Comparison of ENCODE assay signal across 2 cellular contexts in the genomic region with DNA sequence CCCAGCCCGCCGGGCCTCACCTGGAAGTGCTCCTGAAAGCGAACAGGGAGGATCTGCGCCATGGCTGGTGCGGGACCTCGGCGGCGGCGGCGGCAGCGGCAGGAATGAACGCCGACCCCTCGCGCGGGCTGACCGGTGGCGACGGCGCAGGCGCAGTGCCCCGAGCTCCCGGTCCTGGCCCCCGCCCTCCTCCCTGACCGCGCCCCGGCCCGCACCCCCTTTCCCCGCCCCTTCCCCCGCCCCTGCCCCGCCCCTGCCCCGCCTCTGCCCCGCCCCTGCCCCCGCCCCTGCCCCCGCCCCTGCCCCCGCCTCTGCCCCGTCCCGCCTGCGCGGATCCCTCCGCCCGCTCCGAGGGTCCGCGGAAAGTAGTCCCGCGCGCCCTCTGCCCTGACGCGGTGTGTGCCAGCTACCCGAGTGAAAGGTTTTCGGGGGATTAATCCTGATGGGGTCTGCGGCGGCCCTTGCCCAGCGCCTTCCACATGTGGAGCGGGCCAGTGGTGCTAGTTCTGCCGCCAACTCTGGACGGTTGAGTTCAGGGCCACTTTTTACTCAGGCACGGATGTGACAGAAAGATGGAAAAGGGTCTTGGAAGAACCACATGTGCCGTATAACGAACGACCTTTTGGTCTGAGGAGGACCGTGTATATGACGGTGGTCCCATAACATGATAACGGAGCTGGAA.
A peak's percentile ranks its signal among the peaks of the same experiment; 100 is the strongest.
TF ChIP-seq lines count a peak whose summit lies in the region.

CLTCL1 (minus strand) TSS at position 140 of the 682 bp plus-strand sequence; CDS start at position 62, 78 bp downstream.

TF ChIP-seq in HCT116, 20 proteins besides CTCF, POLR2A, EP300 and RAD21 (continued from another document):
- TF ChIP-seq JUND (IDR thresholded peaks at IDR 0.05): no peak
- TF ChIP-seq, protein P1, sequence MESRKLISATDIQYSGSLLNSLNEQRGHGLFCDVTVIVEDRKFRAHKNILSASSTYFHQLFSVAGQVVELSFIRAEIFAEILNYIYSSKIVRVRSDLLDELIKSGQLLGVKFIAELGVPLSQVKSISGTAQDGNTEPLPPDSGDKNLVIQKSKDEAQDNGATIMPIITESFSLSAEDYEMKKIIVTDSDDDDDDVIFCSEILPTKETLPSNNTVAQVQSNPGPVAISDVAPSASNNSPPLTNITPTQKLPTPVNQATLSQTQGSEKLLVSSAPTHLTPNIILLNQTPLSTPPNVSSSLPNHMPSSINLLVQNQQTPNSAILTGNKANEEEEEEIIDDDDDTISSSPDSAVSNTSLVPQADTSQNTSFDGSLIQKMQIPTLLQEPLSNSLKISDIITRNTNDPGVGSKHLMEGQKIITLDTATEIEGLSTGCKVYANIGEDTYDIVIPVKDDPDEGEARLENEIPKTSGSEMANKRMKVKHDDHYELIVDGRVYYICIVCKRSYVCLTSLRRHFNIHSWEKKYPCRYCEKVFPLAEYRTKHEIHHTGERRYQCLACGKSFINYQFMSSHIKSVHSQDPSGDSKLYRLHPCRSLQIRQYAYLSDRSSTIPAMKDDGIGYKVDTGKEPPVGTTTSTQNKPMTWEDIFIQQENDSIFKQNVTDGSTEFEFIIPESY (IDR thresholded peaks at IDR 0.05; ENCODE audit: extremely low read depth, insufficient replicate concordance, low read length): no peak
- no peak for TF ChIP-seq YY1 (IDR thresholded peaks at IDR 0.05; ENCODE audit: extremely low read depth, insufficient replicate concordance, low read depth, low read length)
- TF ChIP-seq EGR1 (IDR thresholded peaks at IDR 0.05; ENCODE audit: low read depth): no peak
- peak; percentile 53 for TF ChIP-seq SP1 (IDR thresholded peaks at IDR 0.05; ENCODE audit: low read depth)
- TF ChIP-seq POLR2AphosphoS5 (IDR thresholded peaks at IDR 0.05; ENCODE audit: low read depth, low read length): peak; percentile 55; the same call in 1 of the 2 replicates
- TF ChIP-seq CBX3 (IDR thresholded peaks at IDR 0.05; ENCODE audit: low read depth): no peak
- no peak for TF ChIP-seq TCF7L2 (IDR thresholded peaks at IDR 0.05; ENCODE audit: borderline replicate concordance, extremely low read depth, insufficient read depth, insufficient read length)

TF ChIP-seq in HepG2, 621 proteins besides CTCF, POLR2A, EP300 and RAD21 (continues in another document):
- TF ChIP-seq, protein P2, sequence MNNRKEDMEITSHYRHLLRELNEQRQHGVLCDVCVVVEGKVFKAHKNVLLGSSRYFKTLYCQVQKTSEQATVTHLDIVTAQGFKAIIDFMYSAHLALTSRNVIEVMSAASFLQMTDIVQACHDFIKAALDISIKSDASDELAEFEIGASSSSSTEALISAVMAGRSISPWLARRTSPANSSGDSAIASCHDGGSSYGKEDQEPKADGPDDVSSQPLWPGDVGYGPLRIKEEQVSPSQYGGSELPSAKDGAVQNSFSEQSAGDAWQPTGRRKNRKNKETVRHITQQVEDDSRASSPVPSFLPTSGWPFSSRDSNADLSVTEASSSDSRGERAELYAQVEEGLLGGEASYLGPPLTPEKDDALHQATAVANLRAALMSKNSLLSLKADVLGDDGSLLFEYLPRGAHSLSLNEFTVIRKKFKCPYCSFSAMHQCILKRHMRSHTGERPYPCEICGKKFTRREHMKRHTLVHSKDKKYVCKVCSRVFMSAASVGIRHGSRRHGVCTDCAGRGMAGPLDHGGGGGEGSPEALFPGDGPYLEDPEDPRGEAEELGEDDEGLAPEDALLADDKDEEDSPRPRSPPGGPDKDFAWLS (CRISPR knock-in tag; IDR thresholded peaks at IDR 0.05; ENCODE audit: borderline replicate concordance): no peak
- TF ChIP-seq, protein P3, sequence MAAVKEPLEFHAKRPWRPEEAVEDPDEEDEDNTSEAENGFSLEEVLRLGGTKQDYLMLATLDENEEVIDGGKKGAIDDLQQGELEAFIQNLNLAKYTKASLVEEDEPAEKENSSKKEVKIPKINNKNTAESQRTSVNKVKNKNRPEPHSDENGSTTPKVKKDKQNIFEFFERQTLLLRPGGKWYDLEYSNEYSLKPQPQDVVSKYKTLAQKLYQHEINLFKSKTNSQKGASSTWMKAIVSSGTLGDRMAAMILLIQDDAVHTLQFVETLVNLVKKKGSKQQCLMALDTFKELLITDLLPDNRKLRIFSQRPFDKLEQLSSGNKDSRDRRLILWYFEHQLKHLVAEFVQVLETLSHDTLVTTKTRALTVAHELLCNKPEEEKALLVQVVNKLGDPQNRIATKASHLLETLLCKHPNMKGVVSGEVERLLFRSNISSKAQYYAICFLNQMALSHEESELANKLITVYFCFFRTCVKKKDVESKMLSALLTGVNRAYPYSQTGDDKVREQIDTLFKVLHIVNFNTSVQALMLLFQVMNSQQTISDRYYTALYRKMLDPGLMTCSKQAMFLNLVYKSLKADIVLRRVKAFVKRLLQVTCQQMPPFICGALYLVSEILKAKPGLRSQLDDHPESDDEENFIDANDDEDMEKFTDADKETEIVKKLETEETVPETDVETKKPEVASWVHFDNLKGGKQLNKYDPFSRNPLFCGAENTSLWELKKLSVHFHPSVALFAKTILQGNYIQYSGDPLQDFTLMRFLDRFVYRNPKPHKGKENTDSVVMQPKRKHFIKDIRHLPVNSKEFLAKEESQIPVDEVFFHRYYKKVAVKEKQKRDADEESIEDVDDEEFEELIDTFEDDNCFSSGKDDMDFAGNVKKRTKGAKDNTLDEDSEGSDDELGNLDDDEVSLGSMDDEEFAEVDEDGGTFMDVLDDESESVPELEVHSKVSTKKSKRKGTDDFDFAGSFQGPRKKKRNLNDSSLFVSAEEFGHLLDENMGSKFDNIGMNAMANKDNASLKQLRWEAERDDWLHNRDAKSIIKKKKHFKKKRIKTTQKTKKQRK (IDR thresholded peaks at IDR 0.05; ENCODE audit: low read length): no peak
- no peak; the same call in 1 of the 2 replicates for TF ChIP-seq ZNF589 (CRISPR knock-in tag; conservative IDR thresholded peaks at IDR 0.05)
- 0 out of 2 replicates have a peak, but pooled peaks have one; percentile 14 for TF ChIP-seq FOSL2 (CRISPR knock-in tag; IDR thresholded peaks at IDR 0.05)
- TF ChIP-seq KAT2B (IDR thresholded peaks at IDR 0.05; ENCODE audit: borderline replicate concordance, low read depth, low read length): no peak
- TF ChIP-seq SETDB1 (CRISPR knock-in tag; IDR thresholded peaks at IDR 0.05; ENCODE audit: borderline replicate concordance): no peak
- TF ChIP-seq SIN3A (IDR thresholded peaks at IDR 0.05; ENCODE audit: borderline replicate concordance, low read depth, low read length): no peak
- peak; percentile 35; the same call in 1 of the 2 replicates for TF ChIP-seq KDM4B (CRISPR knock-in tag; IDR thresholded peaks at IDR 0.05)
- TF ChIP-seq SAFB2 (CRISPR knock-in tag; IDR thresholded peaks at IDR 0.05; ENCODE audit: borderline replicate concordance, low read depth): peak; percentile 61; the same call in 1 of the 2 replicates
- no peak for TF ChIP-seq KLF11 (CRISPR knock-in tag; IDR thresholded peaks at IDR 0.05)
- peak; percentile 38; the same call in 1 of the 2 replicates for TF ChIP-seq THAP11 (CRISPR knock-in tag; IDR thresholded peaks at IDR 0.05)
- TF ChIP-seq, protein P4, sequence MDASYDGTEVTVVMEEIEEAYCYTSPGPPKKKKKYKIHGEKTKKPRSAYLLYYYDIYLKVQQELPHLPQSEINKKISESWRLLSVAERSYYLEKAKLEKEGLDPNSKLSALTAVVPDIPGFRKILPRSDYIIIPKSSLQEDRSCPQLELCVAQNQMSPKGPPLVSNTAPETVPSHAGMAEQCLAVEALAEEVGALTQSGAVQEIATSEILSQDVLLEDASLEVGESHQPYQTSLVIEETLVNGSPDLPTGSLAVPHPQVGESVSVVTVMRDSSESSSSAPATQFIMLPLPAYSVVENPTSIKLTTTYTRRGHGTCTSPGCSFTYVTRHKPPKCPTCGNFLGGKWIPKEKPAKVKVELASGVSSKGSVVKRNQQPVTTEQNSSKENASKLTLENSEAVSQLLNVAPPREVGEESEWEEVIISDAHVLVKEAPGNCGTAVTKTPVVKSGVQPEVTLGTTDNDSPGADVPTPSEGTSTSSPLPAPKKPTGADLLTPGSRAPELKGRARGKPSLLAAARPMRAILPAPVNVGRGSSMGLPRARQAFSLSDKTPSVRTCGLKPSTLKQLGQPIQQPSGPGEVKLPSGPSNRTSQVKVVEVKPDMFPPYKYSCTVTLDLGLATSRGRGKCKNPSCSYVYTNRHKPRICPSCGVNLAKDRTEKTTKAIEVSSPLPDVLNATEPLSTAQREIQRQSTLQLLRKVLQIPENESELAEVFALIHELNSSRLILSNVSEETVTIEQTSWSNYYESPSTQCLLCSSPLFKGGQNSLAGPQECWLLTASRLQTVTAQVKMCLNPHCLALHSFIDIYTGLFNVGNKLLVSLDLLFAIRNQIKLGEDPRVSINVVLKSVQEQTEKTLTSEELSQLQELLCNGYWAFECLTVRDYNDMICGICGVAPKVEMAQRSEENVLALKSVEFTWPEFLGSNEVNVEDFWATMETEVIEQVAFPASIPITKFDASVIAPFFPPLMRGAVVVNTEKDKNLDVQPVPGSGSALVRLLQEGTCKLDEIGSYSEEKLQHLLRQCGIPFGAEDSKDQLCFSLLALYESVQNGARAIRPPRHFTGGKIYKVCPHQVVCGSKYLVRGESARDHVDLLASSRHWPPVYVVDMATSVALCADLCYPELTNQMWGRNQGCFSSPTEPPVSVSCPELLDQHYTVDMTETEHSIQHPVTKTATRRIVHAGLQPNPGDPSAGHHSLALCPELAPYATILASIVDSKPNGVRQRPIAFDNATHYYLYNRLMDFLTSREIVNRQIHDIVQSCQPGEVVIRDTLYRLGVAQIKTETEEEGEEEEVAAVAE (CRISPR knock-in tag; IDR thresholded peaks at IDR 0.05; ENCODE audit: borderline replicate concordance): 0 out of 2 replicates have a peak, but pooled peaks have one; percentile 61
- TF ChIP-seq RELA (CRISPR knock-in tag; IDR thresholded peaks at IDR 0.05): no peak
- peak; percentile 14; the same call in 1 of the 2 replicates for TF ChIP-seq YEATS2 (CRISPR knock-in tag; IDR thresholded peaks at IDR 0.05; ENCODE audit: borderline replicate concordance)
- peak; percentile 83 for TF ChIP-seq HDAC1 (CRISPR knock-in tag; IDR thresholded peaks at IDR 0.05)
- TF ChIP-seq NFATC3 (CRISPR knock-in tag; IDR thresholded peaks at IDR 0.05): no peak
- no peak for TF ChIP-seq RFX1 (IDR thresholded peaks at IDR 0.05)
- TF ChIP-seq SRSF1 (optimal IDR thresholded peaks at IDR 0.05; ENCODE audit: low read depth, low read length): no peak
- no peak for TF ChIP-seq ZNF772 (CRISPR knock-in tag; IDR thresholded peaks at IDR 0.05)
- no peak for TF ChIP-seq ZNF207 (IDR thresholded peaks at IDR 0.05; ENCODE audit: borderline replicate concordance)
- TF ChIP-seq ZNF615 (CRISPR knock-in tag; IDR thresholded peaks at IDR 0.05; ENCODE audit: borderline replicate concordance): no peak
- no peak for TF ChIP-seq ELF3 (CRISPR knock-in tag; IDR thresholded peaks at IDR 0.05)
- TF ChIP-seq, protein P5, sequence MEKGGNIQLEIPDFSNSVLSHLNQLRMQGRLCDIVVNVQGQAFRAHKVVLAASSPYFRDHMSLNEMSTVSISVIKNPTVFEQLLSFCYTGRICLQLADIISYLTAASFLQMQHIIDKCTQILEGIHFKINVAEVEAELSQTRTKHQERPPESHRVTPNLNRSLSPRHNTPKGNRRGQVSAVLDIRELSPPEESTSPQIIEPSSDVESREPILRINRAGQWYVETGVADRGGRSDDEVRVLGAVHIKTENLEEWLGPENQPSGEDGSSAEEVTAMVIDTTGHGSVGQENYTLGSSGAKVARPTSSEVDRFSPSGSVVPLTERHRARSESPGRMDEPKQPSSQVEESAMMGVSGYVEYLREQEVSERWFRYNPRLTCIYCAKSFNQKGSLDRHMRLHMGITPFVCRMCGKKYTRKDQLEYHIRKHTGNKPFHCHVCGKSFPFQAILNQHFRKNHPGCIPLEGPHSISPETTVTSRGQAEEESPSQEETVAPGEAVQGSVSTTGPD (CRISPR knock-in tag; IDR thresholded peaks at IDR 0.05): no peak
- no peak for TF ChIP-seq ZMYM2 (CRISPR knock-in tag; IDR thresholded peaks at IDR 0.05)
- TF ChIP-seq ZNF569 (CRISPR knock-in tag; IDR thresholded peaks at IDR 0.05; ENCODE audit: borderline replicate concordance): no peak
- TF ChIP-seq RBM39 (IDR thresholded peaks at IDR 0.05; ENCODE audit: low read depth, low read length, poor library complexity, severe bottlenecking): no peak
- no peak for TF ChIP-seq ZSCAN25 (CRISPR knock-in tag; IDR thresholded peaks at IDR 0.05)
- 0 out of 2 replicates have a peak, but pooled peaks have one; percentile 54 for TF ChIP-seq CCDC6 (CRISPR knock-in tag; IDR thresholded peaks at IDR 0.05)
- TF ChIP-seq, protein P6, sequence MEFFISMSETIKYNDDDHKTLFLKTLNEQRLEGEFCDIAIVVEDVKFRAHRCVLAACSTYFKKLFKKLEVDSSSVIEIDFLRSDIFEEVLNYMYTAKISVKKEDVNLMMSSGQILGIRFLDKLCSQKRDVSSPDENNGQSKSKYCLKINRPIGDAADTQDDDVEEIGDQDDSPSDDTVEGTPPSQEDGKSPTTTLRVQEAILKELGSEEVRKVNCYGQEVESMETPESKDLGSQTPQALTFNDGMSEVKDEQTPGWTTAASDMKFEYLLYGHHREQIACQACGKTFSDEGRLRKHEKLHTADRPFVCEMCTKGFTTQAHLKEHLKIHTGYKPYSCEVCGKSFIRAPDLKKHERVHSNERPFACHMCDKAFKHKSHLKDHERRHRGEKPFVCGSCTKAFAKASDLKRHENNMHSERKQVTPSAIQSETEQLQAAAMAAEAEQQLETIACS (CRISPR knock-in tag; IDR thresholded peaks at IDR 0.05): 0 out of 2 replicates have a peak, but pooled peaks have one; percentile 43
- no peak for TF ChIP-seq ZSCAN22 (CRISPR knock-in tag; IDR thresholded peaks at IDR 0.05)
- no peak for TF ChIP-seq SUZ12 (IDR thresholded peaks at IDR 0.05; ENCODE audit: low read depth, low read length)
- no peak for TF ChIP-seq FUBP1 (CRISPR knock-in tag; IDR thresholded peaks at IDR 0.05; ENCODE audit: borderline replicate concordance)
- no peak; the same call in 1 of the 2 replicates for TF ChIP-seq TSC22D2 (CRISPR knock-in tag; IDR thresholded peaks at IDR 0.05; ENCODE audit: borderline replicate concordance)
- no peak for TF ChIP-seq FOXK2 (IDR thresholded peaks at IDR 0.05)
- TF ChIP-seq DRAP1 (CRISPR knock-in tag; IDR thresholded peaks at IDR 0.05): no peak
